ENCODE assay signal across 2 cellular contexts in the genomic region with DNA sequence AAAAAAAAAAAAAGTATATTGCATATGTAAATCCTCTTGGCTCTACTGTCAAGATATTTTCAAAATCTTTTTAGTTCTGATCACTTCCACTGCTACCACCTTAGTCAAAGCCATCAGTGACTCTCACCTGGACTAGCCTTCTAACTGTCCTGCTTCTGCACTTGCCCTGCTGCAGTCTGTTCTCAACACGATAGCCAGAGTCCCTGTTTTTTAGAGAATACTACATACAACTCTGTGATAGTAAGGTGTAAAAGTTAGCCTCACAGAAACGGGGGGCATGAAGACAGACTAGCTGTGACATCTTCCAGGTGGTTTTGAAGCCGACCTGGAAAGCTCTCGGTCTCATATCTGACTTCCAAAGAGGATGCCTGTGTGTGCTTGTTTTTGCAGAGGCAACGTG.
TF ChIP-seq lines count a peak whose summit lies in the region.

No MANE protein-coding gene starts in this region.

TF ChIP-seq in HEK293, 187 proteins besides CTCF, POLR2A, EP300 and RAD21:
- TF ChIP-seq SP3 (tag by site-specific recombination; IDR thresholded peaks at IDR 0.05): no peak
- no peak for TF ChIP-seq FEZF1 (tag by site-specific recombination; IDR thresholded peaks at IDR 0.05)
- no peak for TF ChIP-seq ZNF777 (tag by site-specific recombination; IDR thresholded peaks at IDR 0.05; ENCODE audit: borderline replicate concordance)
- TF ChIP-seq ZFP37 (tag by site-specific recombination; IDR thresholded peaks at IDR 0.05): no peak
- TF ChIP-seq ZNF600 (tag by site-specific recombination; IDR thresholded peaks at IDR 0.05): no peak
- TF ChIP-seq, protein P1, sequence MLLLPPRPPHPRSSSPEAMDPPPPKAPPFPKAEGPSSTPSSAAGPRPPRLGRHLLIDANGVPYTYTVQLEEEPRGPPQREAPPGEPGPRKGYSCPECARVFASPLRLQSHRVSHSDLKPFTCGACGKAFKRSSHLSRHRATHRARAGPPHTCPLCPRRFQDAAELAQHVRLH (tag by site-specific recombination; IDR thresholded peaks at IDR 0.05): no peak
- TF ChIP-seq REPIN1 (tag by site-specific recombination; IDR thresholded peaks at IDR 0.05; ENCODE audit: low read depth): no peak
- TF ChIP-seq ZNF2 (tag by site-specific recombination; IDR thresholded peaks at IDR 0.05): no peak
- no peak for TF ChIP-seq REST (tag by site-specific recombination; IDR thresholded peaks at IDR 0.05)
- TF ChIP-seq ZNF585B (tag by site-specific recombination; IDR thresholded peaks at IDR 0.05): no peak
- no peak for TF ChIP-seq ZNF664 (tag by site-specific recombination; IDR thresholded peaks at IDR 0.05)
- TF ChIP-seq ZNF658 (tag by site-specific recombination; IDR thresholded peaks at IDR 0.05): no peak
- TF ChIP-seq ZNF747 (tag by site-specific recombination; IDR thresholded peaks at IDR 0.05): no peak
- TF ChIP-seq ZBTB44 (tag by site-specific recombination; IDR thresholded peaks at IDR 0.05): no peak
- TF ChIP-seq ZNF426 (tag by site-specific recombination; IDR thresholded peaks at IDR 0.05): no peak

TF ChIP-seq in WTC11, 78 proteins besides CTCF, POLR2A, EP300 and RAD21:
- TF ChIP-seq ERG (CRISPR knock-in tag; IDR thresholded peaks at IDR 0.05): no peak
- no peak for TF ChIP-seq CREM (CRISPR knock-in tag; IDR thresholded peaks at IDR 0.05)
- TF ChIP-seq, protein P2, sequence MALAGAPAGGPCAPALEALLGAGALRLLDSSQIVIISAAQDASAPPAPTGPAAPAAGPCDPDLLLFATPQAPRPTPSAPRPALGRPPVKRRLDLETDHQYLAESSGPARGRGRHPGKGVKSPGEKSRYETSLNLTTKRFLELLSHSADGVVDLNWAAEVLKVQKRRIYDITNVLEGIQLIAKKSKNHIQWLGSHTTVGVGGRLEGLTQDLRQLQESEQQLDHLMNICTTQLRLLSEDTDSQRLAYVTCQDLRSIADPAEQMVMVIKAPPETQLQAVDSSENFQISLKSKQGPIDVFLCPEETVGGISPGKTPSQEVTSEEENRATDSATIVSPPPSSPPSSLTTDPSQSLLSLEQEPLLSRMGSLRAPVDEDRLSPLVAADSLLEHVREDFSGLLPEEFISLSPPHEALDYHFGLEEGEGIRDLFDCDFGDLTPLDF (CRISPR knock-in tag; IDR thresholded peaks at IDR 0.05): no peak
- TF ChIP-seq AFF4 (CRISPR knock-in tag; IDR thresholded peaks at IDR 0.05; ENCODE audit: borderline replicate concordance): no peak
- no peak for TF ChIP-seq KAT7 (CRISPR knock-in tag; IDR thresholded peaks at IDR 0.05; ENCODE audit: borderline replicate concordance)
- no peak for TF ChIP-seq FOXJ3 (CRISPR knock-in tag; IDR thresholded peaks at IDR 0.05; ENCODE audit: borderline replicate concordance)
- TF ChIP-seq OVOL2 (CRISPR knock-in tag; IDR thresholded peaks at IDR 0.05; ENCODE audit: borderline replicate concordance): no peak
- no peak for TF ChIP-seq GTF2I (CRISPR knock-in tag; conservative IDR thresholded peaks at IDR 0.05)
- no peak for TF ChIP-seq MLX (CRISPR knock-in tag; IDR thresholded peaks at IDR 0.05)
